In the genomic region with DNA sequence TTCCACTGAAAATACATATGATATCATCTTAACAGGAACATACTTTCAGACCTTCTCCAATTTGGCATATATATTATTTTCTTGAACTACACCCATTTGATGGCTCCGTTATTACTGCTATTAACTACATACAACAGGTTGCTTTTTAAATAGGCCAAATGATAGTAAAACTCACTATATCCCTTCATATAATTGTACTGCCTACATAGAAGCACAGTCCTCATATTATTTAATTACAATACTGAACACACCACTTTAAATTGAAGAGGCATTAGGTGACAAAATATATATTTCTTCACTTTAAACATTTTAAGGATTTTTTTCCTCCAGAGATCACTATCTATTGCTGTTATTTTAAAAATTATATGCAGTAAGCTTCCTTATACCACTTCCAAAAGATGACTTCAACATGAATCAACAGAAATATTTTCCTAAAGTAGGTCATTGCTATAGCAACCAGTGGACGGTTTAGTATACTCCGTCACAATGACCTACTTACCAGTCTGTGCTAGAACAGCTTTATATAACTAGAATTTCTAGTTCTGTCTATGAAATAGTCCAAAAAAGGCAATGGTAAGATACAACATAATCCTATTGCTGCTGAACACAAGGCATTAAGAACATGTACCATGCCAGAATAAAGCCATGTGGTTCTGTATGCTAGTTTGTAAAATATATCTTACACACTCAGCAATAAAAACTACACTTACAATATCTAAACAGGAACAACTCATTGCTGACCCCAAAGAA, we compare ENCODE assay signal across 8 cellular contexts. TPM values are rescaled to one million over a fixed set of nuclear protein-coding genes. Genes with fewer than 3 reads are reported as not detected.
DNase-seq lines count a peak whose midpoint lies in the region; ATAC-seq, FAIRE-seq and TF ChIP-seq lines count a peak whose summit lies in the region.

No MANE protein-coding gene starts in this region.

- H3K4me3 ChIP-seq in neuron (ENCODE audit: low read length) = no peak overlapping the region

- peak overlapping the region; percentile 26 for H2AFZ ChIP-seq in neuron (ENCODE audit: low read depth, low read length)

- H3K9me3 ChIP-seq in neuron (ENCODE audit: low read length) = no peaks in the 10 kb centered on the region

- TF ChIP-seq POLR2A in H54 (IDR thresholded peaks at IDR 0.05; ENCODE audit: low read depth, low read length) = no peak

- peaks cover 31% of the 10 kb centered on the region for H3K4me1 ChIP-seq in neuron (ENCODE audit: insufficient read depth, low read length)

- DNase-seq in A172 (ENCODE audit: low spot score) (peak; percentile 64), H54 (ENCODE audit: insufficient read length, low spot score) (peak; percentile 18), T-helper 1 cell (peak in 3 of 5 donors; percentile 6 to 54 (median 28)), fibroblast of gingiva (ENCODE audit: low read depth) (peak; percentile 97)

- H3K27me3 ChIP-seq in neuron (ENCODE audit: insufficient read depth, low read length) = no peaks in the 10 kb centered on the region

- no peaks in the 10 kb centered on the region for H3K36me3 ChIP-seq in neuron (ENCODE audit: insufficient read depth, low read length)

- ATAC-seq in GM19397 (IDR thresholded peaks at IDR 0.05; ENCODE audit: unreplicated experiment) (no peak), HG02763 (IDR thresholded peaks at IDR 0.05; ENCODE audit: unreplicated experiment) (no peak), GM18517 (IDR thresholded peaks at IDR 0.05; ENCODE audit: unreplicated experiment) (no peak)

- FAIRE-seq in H54 (lab: Jason Lieb, UNC) = peak; percentile 98

RNA-seq across cellular contexts. Expression of gene MTERF2, which starts 40.5 kb away (rescaled TPM):
- 10.2 and 13.6 TPM in 2 replicates for total RNA-seq in A172 (2014; rRNA removed; shearing (Covaris generic))

Comparison
In these comparisons a context has a peak if more than half of its experiments do, and no peak if none do; other contexts are left out.
1. DNase-seq: peak in every context shown above with its lines; median percentile 97 in fibroblast of gingiva; 64 in A172; 28 in T-helper 1 cell; 18 in H54.